Comparison of ENCODE assay signal across 2 cellular contexts in genomic region chr20:56957737-56958553, GRCh38.
TF ChIP-seq lines count a peak whose summit lies in the region.

No MANE protein-coding gene starts in this region.

TF ChIP-seq in SK-N-SH, 30 proteins besides CTCF, POLR2A, EP300 and RAD21 (continued from another document):
- TF ChIP-seq SIN3A (IDR thresholded peaks at IDR 0.05; ENCODE audit: borderline replicate concordance, low read depth, low read length) = no peak
- TF ChIP-seq NRF1 (IDR thresholded peaks at IDR 0.05; ENCODE audit: low read depth, low read length) = no peak
- no peak for TF ChIP-seq CHD2 (IDR thresholded peaks at IDR 0.05; ENCODE audit: low read length, partially characterized antibody)
- TF ChIP-seq RFX5 (IDR thresholded peaks at IDR 0.05; ENCODE audit: low read length) = no peak
- TF ChIP-seq REST (IDR thresholded peaks at IDR 0.05; ENCODE audit: low read depth, low read length) = no peak
- TF ChIP-seq FOXJ3 (CRISPR knock-in tag; IDR thresholded peaks at IDR 0.05) = no peak
- no peak for TF ChIP-seq RCOR1 (IDR thresholded peaks at IDR 0.05; ENCODE audit: low read length)
- TF ChIP-seq MAX (IDR thresholded peaks at IDR 0.05; ENCODE audit: low read depth) = no peak

TF ChIP-seq in SK-N-SH treated with all-trans-retinoic acid at 6 μM for 48 hours, 23 proteins besides CTCF, POLR2A, EP300 and RAD21:
- TF ChIP-seq TSHZ2 (CRISPR knock-in tag; IDR thresholded peaks at IDR 0.05) (no peak), CSDC2 (CRISPR knock-in tag; IDR thresholded peaks at IDR 0.05) (no peak), OSR1 (CRISPR knock-in tag; IDR thresholded peaks at IDR 0.05) (no peak), CSRNP3 (CRISPR knock-in tag; IDR thresholded peaks at IDR 0.05) (no peak), PATZ1 (CRISPR knock-in tag; IDR thresholded peaks at IDR 0.05; ENCODE audit: borderline replicate concordance) (no peak), PPARA (CRISPR knock-in tag; IDR thresholded peaks at IDR 0.05; ENCODE audit: borderline replicate concordance) (no peak), ZFP3 (CRISPR knock-in tag; IDR thresholded peaks at IDR 0.05) (no peak), TCF4 (CRISPR knock-in tag; IDR thresholded peaks at IDR 0.05; ENCODE audit: borderline replicate concordance) (no peak), RARB (CRISPR knock-in tag; IDR thresholded peaks at IDR 0.05) (no peak), ZNF565 (CRISPR knock-in tag; conservative IDR thresholded peaks at IDR 0.05; ENCODE audit: low read depth) (no peak), ESRRG (CRISPR knock-in tag; IDR thresholded peaks at IDR 0.05) (no peak), ZNF70 (CRISPR knock-in tag; IDR thresholded peaks at IDR 0.05) (no peak), CREB5 (CRISPR knock-in tag; IDR thresholded peaks at IDR 0.05; ENCODE audit: low read depth) (no peak), ZNF8 (CRISPR knock-in tag; IDR thresholded peaks at IDR 0.05) (no peak), ISL1 (CRISPR knock-in tag; IDR thresholded peaks at IDR 0.05) (no peak), GLIS3 (CRISPR knock-in tag; IDR thresholded peaks at IDR 0.05) (no peak), ZC3H10 (CRISPR knock-in tag; IDR thresholded peaks at IDR 0.05) (no peak)
TF ChIP-seq in SK-N-SH treated with all-trans-retinoic acid at 6 μM for 48 hours: peak in this region for 0.
